In genomic region chr6:15472626-15473025, GRCh38 we compare ENCODE assay signal across 23 cellular contexts.
DNase-seq lines count a peak whose midpoint lies in the region; ATAC-seq and TF ChIP-seq lines count a peak whose summit lies in the region.
"Had no signal": no experiment of that assay in that cellular context is flagged by ENCODE, and none has a peak within 500 bp of the region (broad histone marks: within the 10 kb centered on the region; RNA-seq: fewer than 3 reads in every experiment).

No MANE protein-coding gene starts in this region.

- intact Hi-C loops in psoas muscle (cut with DNase I), result loop anchor here in 1 of 2 donors (10.0 kb wide), 1 partner anchor 218 kb away; no protein-coding TSS in a partner anchor

- no peak overlapping the region for H3K4me3 Mint-ChIP-seq in GM23338
- H3K4me3 Mint-ChIP-seq: CD4-positive, alpha-beta memory T cell; immature natural killer cell had no signal

- H4K20me1 ChIP-seq in BLaER1 (peaks cover 81% of the 10 kb centered on the region), GM23338 (replicated peaks; ENCODE audit: insufficient read depth) (peaks cover 92% of the 10 kb centered on the region)

- H3K9me3 ChIP-seq in BLaER1 (no peaks in the 10 kb centered on the region), psoas muscle (no peaks in the 10 kb centered on the region)
- H3K9me3 ChIP-seq: breast epithelium, HAP-1, prostate gland had no signal

- peaks cover 71% of the 10 kb centered on the region for H3K36me3 ChIP-seq in BLaER1
- H3K36me3 ChIP-seq in GM23338 (ENCODE audit: insufficient read depth), result peaks cover 28% of the 10 kb centered on the region
- peaks cover 0 to 7% of the 10 kb centered on the region in 2 donors for H3K36me3 ChIP-seq in psoas muscle (ENCODE audit: insufficient read depth in 1 of 2, low read depth in 1 of 2)
- H3K36me3 ChIP-seq: breast epithelium, HAP-1, prostate gland had no signal

- peaks cover 98% of the 10 kb centered on the region for H3K79me2 ChIP-seq in GM23338 (replicated peaks; ENCODE audit: insufficient read depth)
- H3K79me2 ChIP-seq: hepatocyte had no signal

- no peaks in the 10 kb centered on the region for H3K9me3 Mint-ChIP-seq in GM23338
- H3K9me3 Mint-ChIP-seq: CD4-positive, alpha-beta memory T cell; immature natural killer cell had no signal

- peaks cover 60% of the 10 kb centered on the region for H3K36me3 Mint-ChIP-seq in GM23338 (ENCODE audit: low read depth)

- H3K4me1 Mint-ChIP-seq in GM23338, result peaks cover 63% of the 10 kb centered on the region

- 75 to 85% (median 80%) methylated on average over 3 of the region's 3 CpGs for WGBS in psoas muscle, 3 donors

- H3K4me2 ChIP-seq in BLaER1 (peak overlapping the region; percentile 24; the same call in 1 of the 2 replicates), GM23338 (no peak overlapping the region)
- H3K4me2 ChIP-seq: hepatocyte had no signal

- H3K4me1 ChIP-seq in BLaER1 (peaks cover 61% of the 10 kb centered on the region), GM23338 (ENCODE audit: insufficient read depth) (peaks cover 53% of the 10 kb centered on the region), psoas muscle (peaks cover 42% of the 10 kb centered on the region)
- H3K4me1 ChIP-seq: breast epithelium, foreskin keratinocyte, prostate gland had no signal

- no peaks in the 10 kb centered on the region for H3K27me3 ChIP-seq in BLaER1
- H3K27me3 ChIP-seq in GM23338 (ENCODE audit: insufficient read depth), result no peaks in the 10 kb centered on the region
- H3K27me3 ChIP-seq in psoas muscle (ENCODE audit: insufficient read depth in 3 of 3, low read length in 2 of 3), result no peaks in the 10 kb centered on the region
- H3K27me3 ChIP-seq: breast epithelium, foreskin keratinocyte, hepatocyte had no signal

- peaks cover 33% of the 10 kb centered on the region for H3K27me3 Mint-ChIP-seq in GM23338 (ENCODE audit: insufficient read depth, low read depth, poor library complexity)
- H3K27me3 Mint-ChIP-seq: CD4-positive, alpha-beta memory T cell had no signal

- TF ChIP-seq CTCF in GM23338 (conservative IDR thresholded peaks at IDR 0.05; ENCODE audit: low read depth in 2 of 2) (no peak), psoas muscle (IDR thresholded peaks at IDR 0.05) (no peak)

- no peak overlapping the region for H3K4me3 ChIP-seq in BLaER1
- no peak overlapping the region for H3K4me3 ChIP-seq in GM23338
- H3K4me3 ChIP-seq in psoas muscle, result no peak overlapping the region
- H3K4me3 ChIP-seq: breast epithelium, HAP-1, hepatocyte, prostate gland had no signal

- ATAC-seq in GM23338 (no peak), psoas muscle (no peak), HG02852 (IDR thresholded peaks at IDR 0.05; ENCODE audit: unreplicated experiment) (no peak)
- ATAC-seq: activated CD4-positive, CD25-positive, alpha-beta regulatory T cell treated with anti-CD3 and anti-CD28 coated beads, Interleukin-2, amount 50 U/mL, for 24 hours; esophagus mucosa; foreskin keratinocyte; PC-3 had no signal

- H3K9ac ChIP-seq in BLaER1, result no peak overlapping the region

- no peak overlapping the region for H2AFZ ChIP-seq in GM23338
- H2AFZ ChIP-seq: hepatocyte had no signal

- peak overlapping the region; percentile 53 for H3K27ac Mint-ChIP-seq in GM23338

- H3K9me2 ChIP-seq in GM23338 (ENCODE audit: insufficient read depth), result no peaks in the 10 kb centered on the region

- DNase-seq in GM23338 (ENCODE audit: low spot score) (no peak), epithelial cell of prostate (ENCODE audit: low read depth, low spot score) (no peak), psoas muscle (no peak), NCI-H2081 (lab: John Stamatoyannopoulos, UW) (no peak), NCI-H69 (lab: John Stamatoyannopoulos, UW) (no peak)
- DNase-seq: activated gamma-delta T cell treated with Interleukin-2 at 50 U/mL for 16 hours; CD4-positive, alpha-beta memory T cell; effector memory CD4-positive, alpha-beta T cell; foreskin keratinocyte; immature natural killer cell; NCI-H1105 treated with DMSO at 0.1 percent for 48 hours; NCI-H2029 treated with DMSO at 0.1 percent for 48 hours; PC-3; SIG-M5 had no signal

- peaks cover 10% of the 10 kb centered on the region; the same call in 1 of the 2 replicates for H3F3A ChIP-seq in GM23338 (replicated peaks; ENCODE audit: low read depth)

- H3K27ac ChIP-seq in BLaER1 (peak overlapping the region; percentile 40; the same call in 1 of the 2 replicates), GM23338 (ENCODE audit: low read depth) (0 out of 2 replicates have a peak overlapping the region, but pooled peaks have one; percentile 68), epithelial cell of prostate (peak overlapping the region; percentile 70), psoas muscle (peak overlapping the region; percentile 79)
- H3K27ac ChIP-seq: foreskin keratinocyte, hepatocyte, HL-60, prostate gland had no signal

TF ChIP-seq in GM23338, 12 proteins besides CTCF, POLR2A, EP300 and RAD21:
- no peak for TF ChIP-seq ZNF331 (CRISPR knock-in tag; IDR thresholded peaks at IDR 0.05; ENCODE audit: low read depth)
- no peak for TF ChIP-seq REST (IDR thresholded peaks at IDR 0.05; ENCODE audit: unreplicated experiment)
- TF ChIP-seq EZH2 (IDR thresholded peaks at IDR 0.05; ENCODE audit: low read depth, unreplicated experiment), result no peak
- TF ChIP-seq STAT1 (IDR thresholded peaks at IDR 0.05; ENCODE audit: unreplicated experiment), result no peak
- no peak for TF ChIP-seq EZH2phosphoT487 (IDR thresholded peaks at IDR 0.05; ENCODE audit: unreplicated experiment)
